Comparison of ENCODE assay signal across 23 cellular contexts in the genomic region with DNA sequence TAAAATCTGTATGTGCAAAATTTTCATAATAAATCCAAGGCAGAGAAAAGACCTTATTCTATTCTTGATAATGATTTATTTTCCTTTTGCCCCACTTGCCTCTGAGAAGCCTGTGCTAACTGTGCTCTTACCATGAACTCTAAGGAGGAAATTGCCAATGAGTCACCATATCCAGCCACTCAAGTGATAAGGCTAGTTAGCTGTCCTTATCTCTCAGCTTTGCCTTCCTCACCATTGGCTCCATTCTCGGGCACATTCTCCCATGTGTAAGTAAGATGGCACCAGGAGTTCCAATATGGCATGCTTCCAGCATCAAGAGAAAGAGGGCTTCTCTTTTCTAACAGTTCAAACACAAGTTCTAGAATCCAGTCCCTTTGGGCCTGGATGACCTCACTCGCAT.
A peak's percentile ranks its signal among the peaks of the same experiment; 100 is the strongest.
DNase-seq lines count a peak whose midpoint lies in the region; ATAC-seq, FAIRE-seq and TF ChIP-seq lines count a peak whose summit lies in the region.
"Had no signal": no experiment of that assay in that cellular context is flagged by ENCODE, and none has a peak within 500 bp of the region (broad histone marks: within the 10 kb centered on the region; RNA-seq: fewer than 3 reads in every experiment).

No MANE protein-coding gene starts in this region.

- H3K36me3 ChIP-seq in mesendoderm (ENCODE audit: control insufficient read depth, insufficient read depth, low read length) = no peaks in the 10 kb centered on the region
- H3K36me3 ChIP-seq in naive thymus-derived CD4-positive, alpha-beta T cell (ENCODE audit: control insufficient read depth in 2 of 3, insufficient read depth in 3 of 3, low read length in 3 of 3) = no peaks in the 10 kb centered on the region
- H3K36me3 ChIP-seq: SJCRH30 had no signal

- peak overlapping the region; percentile 28 for H3K27ac Mint-ChIP-seq in Calu3 (ENCODE audit: unreplicated experiment)
- H3K27ac Mint-ChIP-seq in naive thymus-derived CD4-positive, alpha-beta T cell = no peak overlapping the region
- H3K27ac Mint-ChIP-seq: H9, HFFc6 had no signal

- no peak overlapping the region for H2BK15ac ChIP-seq in mesendoderm (replicated peaks; ENCODE audit: low read depth)

- peaks cover 20% of the 10 kb centered on the region for H3K4me1 ChIP-seq in foreskin keratinocyte
- no peaks in the 10 kb centered on the region for H3K4me1 ChIP-seq in mesendoderm (ENCODE audit: control insufficient read depth, low read depth, low read length)
- no peaks in the 10 kb centered on the region for H3K4me1 ChIP-seq in naive thymus-derived CD4-positive, alpha-beta T cell (ENCODE audit: control insufficient read depth in 2 of 2, insufficient read depth in 2 of 2, low read length in 2 of 2)
- H3K4me1 ChIP-seq: SJCRH30 had no signal

- no TSS peak for BruUV-seq in Calu3 (replicated peaks; lab: Mats Ljungman, UMichigan)

- no peaks in the 10 kb centered on the region for H3K27me3 Mint-ChIP-seq in Calu3 (ENCODE audit: unreplicated experiment)
- no peaks in the 10 kb centered on the region for H3K27me3 Mint-ChIP-seq in naive thymus-derived CD4-positive, alpha-beta T cell

- H3K4me3 ChIP-seq in mesendoderm (ENCODE audit: low read length) = no peak overlapping the region
- H3K4me3 ChIP-seq in naive thymus-derived CD4-positive, alpha-beta T cell (ENCODE audit: low read length) = no peak overlapping the region
- H3K4me3 ChIP-seq: GM12878, GM23248, SJCRH30 had no signal

- H3K36me3 Mint-ChIP-seq in Calu3 (ENCODE audit: insufficient read depth, unreplicated experiment) = no peaks in the 10 kb centered on the region
- H3K36me3 Mint-ChIP-seq in naive thymus-derived CD4-positive, alpha-beta T cell = no peaks in the 10 kb centered on the region

- H3K4me3 Mint-ChIP-seq in Calu3 (ENCODE audit: low read depth, unreplicated experiment) = no peak overlapping the region
- H3K4me3 Mint-ChIP-seq in naive thymus-derived CD4-positive, alpha-beta T cell = no peak overlapping the region
- H3K4me3 Mint-ChIP-seq: H9, HFFc6 had no signal

- no CpG with 5 or more reads among the region's 2 CpGs for WGBS in mesendoderm (ENCODE audit: extremely low coverage, insufficient coverage, low lambda C conversion rate)

- H3K27me3 ChIP-seq in foreskin keratinocyte (no peaks in the 10 kb centered on the region), mesendoderm (ENCODE audit: insufficient read depth, low read length, poor library complexity) (no peaks in the 10 kb centered on the region)
- H3K27me3 ChIP-seq in naive thymus-derived CD4-positive, alpha-beta T cell (ENCODE audit: control insufficient read depth in 2 of 2, insufficient read depth in 2 of 2, low read length in 2 of 2) = no peaks in the 10 kb centered on the region
- H3K27me3 ChIP-seq: SJCRH30 had no signal

- H3K56ac ChIP-seq in mesendoderm (ENCODE audit: low read length) = no peak overlapping the region

- CTCF ChIA-PET in Calu3 (lab: Charles Lee) = interaction anchor here (1.3 kb wide), 1 partner anchor 20 kb away, joined by 3 read pairs; no protein-coding TSS in a partner anchor
- CTCF ChIA-PET in naive thymus-derived CD4-positive, alpha-beta T cell (lab: Charles Lee) = no interaction called here

- H4K8ac ChIP-seq in mesendoderm (ENCODE audit: low read depth, low read length) = no peak overlapping the region

- intact Hi-C loops in Calu3 (cut with micrococcal nuclease; ENCODE audit: unreplicated experiment) = loop anchor here (2.0 to 10.0 kb wide), 3 partner anchors 64 to 330 kb away; no protein-coding TSS in a partner anchor
- intact Hi-C loops in naive thymus-derived CD4-positive, alpha-beta T cell (cut with micrococcal nuclease) = no loop called here

- H3K79me1 ChIP-seq in mesendoderm (ENCODE audit: low read length) = no peaks in the 10 kb centered on the region

- POLR2A ChIA-PET in naive thymus-derived CD4-positive, alpha-beta T cell (lab: Charles Lee) = no interaction called here

- no peaks in the 10 kb centered on the region for H3K9me3 Mint-ChIP-seq in Calu3 (ENCODE audit: low read depth, unreplicated experiment)
- H3K9me3 Mint-ChIP-seq in naive thymus-derived CD4-positive, alpha-beta T cell = peaks cover 0 to 8% (median 5%) of the 10 kb centered on the region in 11 donors
- H3K9me3 Mint-ChIP-seq: H9 had no signal

- peak; percentile 36 for DNase-seq in Calu3
- DNase-seq in RCC 7860 (ENCODE audit: low spot score) = peak; percentile 5
- DNase-seq in foreskin keratinocyte = peak in 1 of 2 donors; percentile 17
- peak; percentile 7 for DNase-seq in mesendoderm
- DNase-seq in stimulated activated CD4-positive, alpha-beta T cell treated with anti-CD3 and anti-CD28 coated beads, Interleukin-1b, Interleukin-23, amount 100 ng/mL, for 48 hours = no peak
- no peak for DNase-seq in activated gamma-delta T cell treated with Interleukin-2 at 50 U/mL for 16 hours
- DNase-seq in naive thymus-derived CD4-positive, alpha-beta T cell = no peak
- DNase-seq: DND-41, GM23248, H9, HFFc6, KG1, MV-4-11, NCI-H1105 treated with DMSO at 0.1 percent for 48 hours, NCI-H2081, NCI-H2171 treated with DMSO at 0.1 percent for 48 hours, NCI-H524 treated with DMSO at 0.1 percent for 48 hours, NCI-H82, SJCRH30 had no signal

- no peak for TF ChIP-seq CTCF in Calu3 (IDR thresholded peaks at IDR 0.05; ENCODE audit: unreplicated experiment)
- TF ChIP-seq CTCF in foreskin keratinocyte (conservative IDR thresholded peaks at IDR 0.05) = no peak

- no peak overlapping the region for H3K4ac ChIP-seq in mesendoderm (ENCODE audit: low read depth, low read length)

- H3K23ac ChIP-seq in mesendoderm (ENCODE audit: low read length) = no peak overlapping the region

- H3K4me2 ChIP-seq in mesendoderm (ENCODE audit: low read length) = no peak overlapping the region

- H3K79me2 ChIP-seq in mesendoderm (ENCODE audit: control insufficient read depth, insufficient read depth, low read length) = no peaks in the 10 kb centered on the region

- no peak overlapping the region for H4K5ac ChIP-seq in mesendoderm (ENCODE audit: low read length)

- H2BK120ac ChIP-seq in mesendoderm (ENCODE audit: low read depth, low read length) = no peak overlapping the region

- no peak overlapping the region for H2AK5ac ChIP-seq in mesendoderm (ENCODE audit: low read length)

- H3K27ac ChIP-seq in foreskin keratinocyte (no peak overlapping the region), mesendoderm (ENCODE audit: low read depth, low read length) (no peak overlapping the region)
- H3K27ac ChIP-seq in naive thymus-derived CD4-positive, alpha-beta T cell (ENCODE audit: low read depth, low read length) = no peak overlapping the region
- H3K27ac ChIP-seq: GM23248, SJCRH30 had no signal

- peaks cover 53% of the 10 kb centered on the region for H3K4me1 Mint-ChIP-seq in Calu3 (ENCODE audit: low read depth, unreplicated experiment)
- no peaks in the 10 kb centered on the region for H3K4me1 Mint-ChIP-seq in naive thymus-derived CD4-positive, alpha-beta T cell

- no peak for FAIRE-seq in RCC 7860 (lab: Jason Lieb, UNC)
- FAIRE-seq: A204.1, GM12878 had no signal

- H2BK5ac ChIP-seq in mesendoderm (ENCODE audit: low read length) = no peak overlapping the region

- peaks cover 0 to 3% (median 0%) of the 10 kb centered on the region in 3 experiments for H3K9me3 ChIP-seq in naive thymus-derived CD4-positive, alpha-beta T cell (ENCODE audit: control insufficient read depth in 2 of 3, low read length in 3 of 3)
- H3K9me3 ChIP-seq: SJCRH30 had no signal

- H3K18ac ChIP-seq in mesendoderm (ENCODE audit: low read length) = no peak overlapping the region

- no peak overlapping the region for H3K9ac ChIP-seq in mesendoderm (ENCODE audit: low read length)
- H3K9ac ChIP-seq: GM23248 had no signal

- ATAC-seq in foreskin keratinocyte (peak; percentile 57), HG03135 (IDR thresholded peaks at IDR 0.05; ENCODE audit: unreplicated experiment) (no peak)
- ATAC-seq in naive thymus-derived CD4-positive, alpha-beta T cell = no peak
- ATAC-seq: GM12878, Panc1 had no signal

Comparison
In these comparisons a context has a peak if more than half of its experiments do, and no peak if none do; other contexts are left out.
1. DNase-seq: peak in Calu3 (single experiment), RCC 7860 (single experiment) and mesendoderm (single experiment); none in stimulated activated CD4-positive, alpha-beta T cell treated with anti-CD3 and anti-CD28 coated beads, Interleukin-1b, Interleukin-23, amount 100 ng/mL, for 48 hours (single experiment), activated gamma-delta T cell treated with Interleukin-2 at 50 U/mL for 16 hours (single experiment) and naive thymus-derived CD4-positive, alpha-beta T cell (0 of 9).